Comparison of ENCODE assay signal across 10 cellular contexts in the genomic region with DNA sequence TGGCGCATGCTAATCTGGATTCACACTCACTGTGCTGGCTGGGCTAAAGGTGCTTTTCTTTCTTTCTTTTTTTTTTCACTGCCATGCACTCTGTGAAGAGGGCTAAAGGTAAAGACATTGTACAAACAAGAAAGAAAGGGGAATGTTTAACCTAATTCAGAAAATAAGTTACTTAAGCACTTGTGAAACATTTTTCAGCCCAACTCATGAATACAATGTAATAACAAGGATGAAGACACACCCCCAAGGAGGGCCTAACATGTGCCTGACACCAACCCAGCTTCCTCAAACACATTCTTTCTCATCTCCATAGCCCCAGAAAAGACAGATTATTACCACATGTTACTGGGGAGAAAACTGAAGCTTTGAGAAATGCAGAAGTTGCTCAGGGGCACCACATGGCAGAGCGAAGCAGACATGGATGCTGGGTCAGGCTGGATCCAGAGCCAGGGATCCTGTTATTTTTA. TPM values are rescaled to one million over a fixed set of nuclear protein-coding genes. Genes with fewer than 3 reads are reported as not detected.
DNase-seq lines count a peak whose midpoint lies in the region; ATAC-seq, FAIRE-seq and TF ChIP-seq lines count a peak whose summit lies in the region.
"Had no signal": no experiment of that assay in that cellular context is flagged by ENCODE, and none has a peak within 500 bp of the region (broad histone marks: within the 10 kb centered on the region; RNA-seq: fewer than 3 reads in every experiment).

No MANE protein-coding gene starts in this region.

- TF ChIP-seq EP300 in SK-N-SH (IDR thresholded peaks at IDR 0.05; ENCODE audit: borderline replicate concordance in 1 of 2, low read depth in 1 of 2, low read length in 1 of 2): no peak

- no peak overlapping the region for H3K4me3 ChIP-seq in SK-N-SH (ENCODE audit: low read depth in 2 of 2, low read length in 1 of 2)

- no peaks in the 10 kb centered on the region for H3K9me3 Mint-ChIP-seq in stimulated activated effector memory CD8-positive, alpha-beta T cell treated with anti-CD3 and anti-CD28 coated beads, Interleukin-12 subunit alpha, Interleukin-12 subunit beta, amount 100 ng/mL, for 72 hours

- H3K27ac ChIP-seq in SK-N-SH (ENCODE audit: low read depth in 2 of 2, low read length in 1 of 2): peak overlapping the region in 1 of 2 experiments; percentile 64; a peak in 2 of 4 replicates

- ATAC-seq in stimulated activated effector memory CD8-positive, alpha-beta T cell treated with anti-CD3 and anti-CD28 coated beads, Interleukin-12 subunit alpha, Interleukin-12 subunit beta, amount 100 ng/mL, for 72 hours: no peak
- ATAC-seq in HG02642 (IDR thresholded peaks at IDR 0.05; ENCODE audit: poor library complexity, unreplicated experiment): no peak
- no peak for ATAC-seq in GM21723 (IDR thresholded peaks at IDR 0.05; ENCODE audit: unreplicated experiment)
- no peak for ATAC-seq in GM21381 (IDR thresholded peaks at IDR 0.05; ENCODE audit: unreplicated experiment)

- TF ChIP-seq RAD21 in SK-N-SH (IDR thresholded peaks at IDR 0.05; ENCODE audit: low read length): no peak

- H3K9me3 ChIP-seq in SK-N-SH: no peaks in the 10 kb centered on the region

- no peaks in the 10 kb centered on the region for H4K20me1 ChIP-seq in SK-N-SH (ENCODE audit: insufficient read depth)

- TF ChIP-seq POLR2A in GM12891 (IDR thresholded peaks at IDR 0.05; ENCODE audit: low read depth, low read length): no peak

- WGBS in SK-N-SH (ENCODE audit: low lambda C conversion rate): 90% methylated on average over 2 of the region's 2 CpGs

- peaks cover 0 to 43% of the 10 kb centered on the region in 2 experiments; a peak in 2 of 4 replicates for H3K4me1 ChIP-seq in SK-N-SH (ENCODE audit: control insufficient read depth in 1 of 2, insufficient read depth in 2 of 2, low read depth in 1 of 2, low read length in 1 of 2)

- H3K79me2 ChIP-seq in SK-N-SH (ENCODE audit: insufficient read depth): peaks cover 23% of the 10 kb centered on the region; the same call in 1 of the 2 replicates

- peak; percentile 55 for FAIRE-seq in GM12891 (lab: Jason Lieb, UNC)

- peak overlapping the region; percentile 63 for H3K4me3 Mint-ChIP-seq in stimulated activated effector memory CD8-positive, alpha-beta T cell treated with anti-CD3 and anti-CD28 coated beads, Interleukin-12 subunit alpha, Interleukin-12 subunit beta, amount 100 ng/mL, for 72 hours

- POLR2A ChIA-PET in SK-N-SH (lab: Yijun Ruan, JAX): no interaction called here

- no peak overlapping the region for H3K4me2 ChIP-seq in SK-N-SH

- CTCF ChIA-PET in SK-N-SH (lab: Yijun Ruan, JAX): interaction anchor here (0.7 to 1.9 kb wide), 4 partner anchors 9 to 181 kb away, joined by 3 to 7 read pairs (median 5); no protein-coding TSS in a partner anchor

- no peaks in the 10 kb centered on the region for H3K27me3 ChIP-seq in SK-N-SH (ENCODE audit: insufficient read depth)

- no peak for DNase-seq in GM12891 (ENCODE audit: insufficient read length, low spot score)
- DNase-seq in SK-N-SH: no peak
- DNase-seq in foreskin melanocyte: peak; percentile 38
- no peak for DNase-seq in stimulated activated effector memory CD8-positive, alpha-beta T cell treated with anti-CD3 and anti-CD28 coated beads, Interleukin-12 subunit alpha, Interleukin-12 subunit beta, amount 100 ng/mL, for 72 hours (ENCODE audit: low spot score in 2 of 2)
- no peak for DNase-seq in DMS 273 treated with DMSO at 0.1 percent for 48 hours (lab: John Stamatoyannopoulos, UW)
- DNase-seq: effector CD4-positive, alpha-beta T cell; T1000 had no signal

- peaks cover 0 to 3% of the 10 kb centered on the region in 2 experiments for H3K36me3 ChIP-seq in SK-N-SH (replicated peaks in 1 of 2; ENCODE audit: control insufficient read depth in 1 of 2, insufficient read depth in 2 of 2, low read length in 1 of 2)

- H3K4me1 Mint-ChIP-seq in stimulated activated effector memory CD8-positive, alpha-beta T cell treated with anti-CD3 and anti-CD28 coated beads, Interleukin-12 subunit alpha, Interleukin-12 subunit beta, amount 100 ng/mL, for 72 hours: peaks cover 75% of the 10 kb centered on the region

- H2AFZ ChIP-seq in SK-N-SH (ENCODE audit: low read depth): no peak overlapping the region

- H3K36me3 Mint-ChIP-seq in stimulated activated effector memory CD8-positive, alpha-beta T cell treated with anti-CD3 and anti-CD28 coated beads, Interleukin-12 subunit alpha, Interleukin-12 subunit beta, amount 100 ng/mL, for 72 hours: peaks cover 19% of the 10 kb centered on the region

- peak overlapping the region; percentile 90 for H3K27ac Mint-ChIP-seq in stimulated activated effector memory CD8-positive, alpha-beta T cell treated with anti-CD3 and anti-CD28 coated beads, Interleukin-12 subunit alpha, Interleukin-12 subunit beta, amount 100 ng/mL, for 72 hours

- no peaks in the 10 kb centered on the region for H3K9me2 ChIP-seq in SK-N-SH

- H3K9ac ChIP-seq in SK-N-SH: no peak overlapping the region

- TF ChIP-seq CTCF in SK-N-SH (IDR thresholded peaks at IDR 0.05): no peak

- H3F3A ChIP-seq in SK-N-SH (replicated peaks; ENCODE audit: insufficient read depth): no peaks in the 10 kb centered on the region

TF ChIP-seq in GM12891, 5 proteins besides CTCF, POLR2A, EP300 and RAD21:
- TF ChIP-seq SPI1 (IDR thresholded peaks at IDR 0.05; ENCODE audit: low read depth, low read length) (no peak), POLR2AphosphoS5 (IDR thresholded peaks at IDR 0.05; ENCODE audit: low read depth, low read length) (no peak), PAX5 (IDR thresholded peaks at IDR 0.05; ENCODE audit: insufficient read depth, low read length, severe bottlenecking) (no peak), POU2F2 (IDR thresholded peaks at IDR 0.05; ENCODE audit: low read depth, low read length) (no peak), TAF1 (IDR thresholded peaks at IDR 0.05; ENCODE audit: low read depth, low read length) (no peak)

TF ChIP-seq in SK-N-SH, 30 proteins besides CTCF, POLR2A, EP300 and RAD21:
- TF ChIP-seq TCF12 (IDR thresholded peaks at IDR 0.05) (no peak), MXI1 (IDR thresholded peaks at IDR 0.05; ENCODE audit: low read depth, low read length) (peak; percentile 66; the same call in 1 of the 2 replicates)
- TF ChIP-seq, protein P1, sequence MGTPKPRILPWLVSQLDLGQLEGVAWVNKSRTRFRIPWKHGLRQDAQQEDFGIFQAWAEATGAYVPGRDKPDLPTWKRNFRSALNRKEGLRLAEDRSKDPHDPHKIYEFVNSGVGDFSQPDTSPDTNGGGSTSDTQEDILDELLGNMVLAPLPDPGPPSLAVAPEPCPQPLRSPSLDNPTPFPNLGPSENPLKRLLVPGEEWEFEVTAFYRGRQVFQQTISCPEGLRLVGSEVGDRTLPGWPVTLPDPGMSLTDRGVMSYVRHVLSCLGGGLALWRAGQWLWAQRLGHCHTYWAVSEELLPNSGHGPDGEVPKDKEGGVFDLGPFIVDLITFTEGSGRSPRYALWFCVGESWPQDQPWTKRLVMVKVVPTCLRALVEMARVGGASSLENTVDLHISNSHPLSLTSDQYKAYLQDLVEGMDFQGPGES (IDR thresholded peaks at IDR 0.05; ENCODE audit: low read depth, low read length): no peak

RNA-seq across cellular contexts. Expression of gene STIMATE, which starts 5.7 kb away (rescaled TPM):
- 5.5 TPM for polyA plus RNA-seq in GM12891 (2012; ENCODE audit: low read depth, missing spikeins)
- 9.3 and 10.4 TPM in 2 replicates for polyA plus RNA-seq in SK-N-SH (2012; rRNA removed)
- 6.1 and 8.5 TPM in 2 replicates for polyA plus RNA-seq in SK-N-SH (2012; cell fraction: cytosol; rRNA removed)
- polyA plus RNA-seq in SK-N-SH (2012; cell fraction: nucleus; rRNA removed): 17.5 and 19.6 TPM in 2 replicates

RNA-seq across cellular contexts. Expression of gene MUSTN1, which starts 56.8 kb away (rescaled TPM):
- 1.4 TPM for polyA plus RNA-seq in GM12891 (2012; ENCODE audit: low read depth, missing spikeins)
- polyA plus RNA-seq in SK-N-SH (2012; rRNA removed): 0.42 and 0.54 TPM in 2 replicates
- polyA plus RNA-seq in SK-N-SH (2012; cell fraction: cytosol; rRNA removed): not detected in 2 replicates
- 6.0 and 13.8 TPM in 2 replicates for polyA plus RNA-seq in SK-N-SH (2012; cell fraction: nucleus; rRNA removed)
